In the genomic region with DNA sequence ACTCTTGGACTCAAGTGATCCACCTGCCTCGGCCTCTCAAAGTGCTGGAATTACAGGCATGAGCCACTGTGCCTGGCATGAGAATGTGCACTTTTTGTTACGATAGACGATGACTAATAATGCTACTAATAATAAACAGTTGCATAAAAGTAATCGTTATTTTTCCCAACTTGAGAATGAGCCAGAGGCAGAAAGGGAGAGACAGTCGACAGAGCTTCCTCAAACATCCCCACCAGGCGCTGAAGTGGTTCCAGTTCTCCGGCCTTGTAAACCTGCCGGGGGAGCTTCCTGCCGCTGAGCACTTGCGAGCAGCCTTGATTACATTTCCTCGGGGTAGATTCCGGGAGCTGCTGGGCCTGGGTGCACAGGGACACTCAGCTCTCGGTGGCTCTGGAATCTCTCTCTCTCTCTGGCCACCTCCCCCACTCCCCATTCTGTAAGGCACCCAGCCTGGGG, we compare ENCODE assay signal across 10 cellular contexts. TPM values are rescaled to one million over a fixed set of nuclear protein-coding genes. Genes with fewer than 3 reads are reported as not detected.
DNase-seq lines count a peak whose midpoint lies in the region; ATAC-seq and TF ChIP-seq lines count a peak whose summit lies in the region.
"Had no signal": no experiment of that assay in that cellular context is flagged by ENCODE, and none has a peak within 500 bp of the region (broad histone marks: within the 10 kb centered on the region; RNA-seq: fewer than 3 reads in every experiment).

No MANE protein-coding gene starts in this region.

- ATAC-seq in GM18867 (IDR thresholded peaks at IDR 0.05; ENCODE audit: unreplicated experiment) (no peak), natural killer cell (no peak)

- no peaks in the 10 kb centered on the region for H3K27me3 ChIP-seq in muscle layer of colon (ENCODE audit: control insufficient read depth in 1 of 2, insufficient read depth in 2 of 2, low read length in 2 of 2)

- H3K27ac ChIP-seq in muscle layer of colon (ENCODE audit: low read depth, low read length) = peak overlapping the region; percentile 6

- in situ Hi-C loops in GM13976 (cut with MboI; ENCODE audit: low sequenced_read_pairs, unreplicated experiment) = no loop called here

- peaks cover 5% of the 10 kb centered on the region for H3K4me1 ChIP-seq in muscle layer of colon (ENCODE audit: insufficient read depth, low read length)

- no peak for TF ChIP-seq CTCF in LNCaP clone FGC (IDR thresholded peaks at IDR 0.05; ENCODE audit: control insufficient read depth, extremely low read depth, insufficient read depth)
- peak; percentile 32 for TF ChIP-seq CTCF in chondrocyte (IDR thresholded peaks at IDR 0.05)
- no peak for TF ChIP-seq CTCF in GM13976 (IDR thresholded peaks at IDR 0.05; ENCODE audit: borderline replicate concordance, control extremely low read depth, extremely low read depth, insufficient read depth, missing control alignments)
- no peak for TF ChIP-seq CTCF in natural killer cell (IDR thresholded peaks at IDR 0.05)

- H3K27me3 Mint-ChIP-seq in chondrocyte (ENCODE audit: low read depth) (peaks cover 6% of the 10 kb centered on the region), natural killer cell (ENCODE audit: low read depth in 2 of 2) (peaks cover 4 to 7% of the 10 kb centered on the region in 2 donors)

- H3K4me3 Mint-ChIP-seq in chondrocyte (ENCODE audit: unreplicated experiment) (no peak overlapping the region), natural killer cell (no peak overlapping the region)
- H3K4me3 Mint-ChIP-seq: activated naive CD8-positive, alpha-beta T cell; IgD-negative memory B cell had no signal

- H3K36me3 Mint-ChIP-seq in chondrocyte (ENCODE audit: low read depth) = peaks cover 2% of the 10 kb centered on the region
- no peaks in the 10 kb centered on the region for H3K36me3 Mint-ChIP-seq in natural killer cell
- H3K36me3 Mint-ChIP-seq: activated naive CD8-positive, alpha-beta T cell had no signal

- peak; percentile 71 for DNase-seq in AG08395 (ENCODE audit: low spot score)
- peak; percentile 48 for DNase-seq in LNCaP clone FGC (ENCODE audit: low read depth)
- DNase-seq in chondrocyte (ENCODE audit: low spot score) = no peak
- DNase-seq in GM13976 (ENCODE audit: low spot score) = no peak
- DNase-seq in OCI-M1 (lab: John Stamatoyannopoulos, UW) = no peak
- no peak for DNase-seq in natural killer cell

- no peaks in the 10 kb centered on the region for H3K9me3 ChIP-seq in muscle layer of colon (ENCODE audit: low read length)

- intact Hi-C loops in natural killer cell (cut with micrococcal nuclease) = no loop called here

- H3K4me3 ChIP-seq in LNCaP clone FGC (ENCODE audit: low read depth, low read length) (no peak overlapping the region), muscle layer of colon (ENCODE audit: low read depth in 1 of 2, low read length in 2 of 2) (no peak overlapping the region)

- no peak overlapping the region for H3K9ac ChIP-seq in muscle layer of colon (ENCODE audit: low read length)

- H3K4me1 Mint-ChIP-seq in chondrocyte (ENCODE audit: low read depth) = peaks cover 27% of the 10 kb centered on the region
- no peaks in the 10 kb centered on the region for H3K4me1 Mint-ChIP-seq in natural killer cell

- H3K9me3 Mint-ChIP-seq in chondrocyte (ENCODE audit: low read depth) = no peaks in the 10 kb centered on the region
- no peaks in the 10 kb centered on the region for H3K9me3 Mint-ChIP-seq in natural killer cell

- no peaks in the 10 kb centered on the region for H3K36me3 ChIP-seq in muscle layer of colon (ENCODE audit: insufficient read depth, low read length)

- H3K27ac Mint-ChIP-seq in chondrocyte (ENCODE audit: unreplicated experiment) = peak overlapping the region; percentile 27
- H3K27ac Mint-ChIP-seq in natural killer cell = no peak overlapping the region
- H3K27ac Mint-ChIP-seq: activated naive CD8-positive, alpha-beta T cell; IgD-negative memory B cell had no signal

RNA-seq across cellular contexts. Expression of gene HTRA3, which starts 8.9 kb away (rescaled TPM):
- total RNA-seq in chondrocyte (0.68 to 4.8 TPM (median 3.5 TPM) in 3 replicates), natural killer cell (not detected)

Comparison
In these comparisons a context has a peak if more than half of its experiments do, and no peak if none do; other contexts are left out.
1. DNase-seq: peak in AG08395 (single experiment) and LNCaP clone FGC (single experiment); none in chondrocyte (single experiment), GM13976 (single experiment), OCI-M1 (single experiment) and natural killer cell (single experiment).